ENCODE assay signal across 17 cellular contexts in the genomic region with DNA sequence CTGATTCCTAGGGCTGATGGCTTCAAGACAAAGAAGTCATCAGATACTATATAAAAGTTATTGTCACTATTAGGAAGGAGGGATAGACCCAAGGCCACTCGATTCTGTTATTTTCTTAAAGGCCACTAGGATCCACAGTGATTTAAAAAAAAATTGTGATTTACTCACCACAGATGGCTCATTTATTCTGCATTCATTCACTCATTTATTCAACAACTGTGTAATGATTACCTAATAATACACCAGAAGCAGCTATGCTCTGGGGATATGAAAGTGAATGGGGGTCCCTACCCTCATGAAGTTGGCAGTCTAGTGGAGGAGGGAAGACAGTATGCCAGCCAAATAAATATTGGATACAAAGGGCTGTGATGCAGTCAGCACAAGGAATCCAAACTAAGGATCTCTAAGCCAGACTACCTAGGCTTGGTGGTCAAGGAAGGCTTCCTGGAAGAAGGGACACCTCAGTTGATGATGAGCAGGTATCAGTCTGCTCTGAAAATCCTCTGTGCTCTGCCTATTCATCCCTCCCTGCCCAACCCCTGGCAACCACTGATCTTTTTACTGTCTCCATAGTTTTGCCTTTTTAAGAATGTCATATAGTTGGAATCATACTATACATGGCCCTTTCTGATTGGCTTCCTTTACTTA.
"Had no signal": no experiment of that assay in that cellular context is flagged by ENCODE, and none has a peak within 500 bp of the region (broad histone marks: within the 10 kb centered on the region; RNA-seq: fewer than 3 reads in every experiment).

No MANE protein-coding gene starts in this region.

- H3K4me3 ChIP-seq: heart left ventricle, spleen, thyroid gland had no signal

- H3K4me1 ChIP-seq: spleen had no signal

- H3K27me3 Mint-ChIP-seq: type B pancreatic cell had no signal

- H3K27ac ChIP-seq: heart left ventricle, neutrophil, spleen, thyroid gland had no signal

- H3K36me3 ChIP-seq: heart left ventricle, neutrophil, spleen, thyroid gland had no signal

- H3K9me3 ChIP-seq: heart left ventricle, neutrophil, spleen, thyroid gland had no signal

- FAIRE-seq: endometrium, frontal cortex, islet of Langerhans had no signal

- H3K27me3 ChIP-seq: heart left ventricle, spleen, thyroid gland had no signal

- H3K9me3 Mint-ChIP-seq: naive thymus-derived CD4-positive, alpha-beta T cell; type B pancreatic cell had no signal

- H3K4me3 Mint-ChIP-seq: type B pancreatic cell had no signal

- H3K27ac Mint-ChIP-seq: type B pancreatic cell had no signal

- DNase-seq: effector memory CD4-positive, alpha-beta T cell; heart left ventricle; hippocampal formation; naive thymus-derived CD4-positive, alpha-beta T cell; posterior cingulate gyrus; spleen; stimulated activated CD4-positive, alpha-beta T cell treated with anti-CD3 and anti-CD28 coated beads, Interleukin-15, amount 100 ng/mL, for 24 hours; stimulated activated CD4-positive, alpha-beta T cell treated with anti-CD3 and anti-CD28 coated beads, Interleukin-1b, Interleukin-23, amount 100 ng/mL, for 48 hours; stimulated activated CD4-positive, alpha-beta T cell treated with anti-CD3 and anti-CD28 coated beads, Interleukin-4, amount 100 ng/mL, for 24 hours; stimulated activated naive CD4-positive, alpha-beta T cell treated with Interleukin-2 at 50 U/mL for 16 hours had no signal

- ATAC-seq: heart left ventricle; naive thymus-derived CD4-positive, alpha-beta T cell; sciatic nerve had no signal

- H3K36me3 Mint-ChIP-seq: naive thymus-derived CD4-positive, alpha-beta T cell had no signal
